8 cellular contexts compared by ENCODE assay signal in the genomic region with DNA sequence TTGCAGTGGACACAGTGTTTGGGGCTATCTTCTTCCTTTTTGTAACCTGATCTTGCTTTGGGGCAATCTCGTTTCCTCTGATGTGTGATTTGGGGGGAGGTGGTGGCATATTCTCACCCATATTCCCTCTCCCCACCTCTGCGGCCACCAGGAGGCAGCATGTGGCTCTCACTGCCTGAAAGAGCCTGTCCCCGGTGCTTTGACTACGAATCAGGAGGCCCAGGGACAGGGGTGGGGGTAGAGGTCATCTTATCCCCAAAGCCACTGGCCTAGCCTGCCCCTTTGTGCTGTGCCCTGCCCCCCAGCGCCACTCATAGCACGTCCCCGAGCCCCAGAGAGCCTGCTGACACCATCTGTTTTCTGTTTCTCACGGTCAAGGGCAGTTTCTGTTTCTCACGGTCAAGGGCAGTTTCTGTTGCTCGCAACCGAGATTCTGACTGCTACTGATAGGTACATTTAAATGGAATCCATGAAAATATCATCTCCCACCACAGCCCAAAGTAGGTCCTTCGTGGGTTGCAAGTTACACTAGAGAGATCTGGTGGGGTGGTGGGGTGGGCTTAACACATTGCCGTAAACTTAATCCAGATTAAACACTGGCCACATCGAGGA. TPM values are rescaled to one million over a fixed set of nuclear protein-coding genes. Genes with fewer than 3 reads are reported as not detected.
DNase-seq lines count a peak whose midpoint lies in the region; ATAC-seq and TF ChIP-seq lines count a peak whose summit lies in the region.

No MANE protein-coding gene starts in this region.

- TF ChIP-seq POLR2A in tibial nerve (IDR thresholded peaks at IDR 0.05) = no peak

- H3K4me1 ChIP-seq in Karpas-422 (ENCODE audit: low read length) = peaks cover 16% of the 10 kb centered on the region
- peaks cover 0 to 22% (median 4%) of the 10 kb centered on the region in 4 donors for H3K4me1 ChIP-seq in tibial nerve

- H3K9me3 Mint-ChIP-seq in activated CD4-positive, alpha-beta T cell treated with anti-CD3 and anti-CD28 coated beads, Interleukin-2, amount 10 ng/mL, durations not matched to agents 7 days and 5 days = no peaks in the 10 kb centered on the region
- H3K9me3 Mint-ChIP-seq in effector memory CD8-positive, alpha-beta T cell = no peaks in the 10 kb centered on the region
- H3K9me3 Mint-ChIP-seq in natural killer cell = no peaks in the 10 kb centered on the region

- peaks cover 7% of the 10 kb centered on the region for H3K4me1 Mint-ChIP-seq in activated CD4-positive, alpha-beta T cell treated with anti-CD3 and anti-CD28 coated beads, Interleukin-2, amount 10 ng/mL, durations not matched to agents 7 days and 5 days
- H3K4me1 Mint-ChIP-seq in effector memory CD8-positive, alpha-beta T cell (ENCODE audit: low read depth in 2 of 2) = peaks cover 8 to 11% of the 10 kb centered on the region in 2 donors
- H3K4me1 Mint-ChIP-seq in natural killer cell = peaks cover 0 to 5% of the 10 kb centered on the region in 2 donors

- no peak overlapping the region for H3K27ac Mint-ChIP-seq in activated CD4-positive, alpha-beta T cell treated with anti-CD3 and anti-CD28 coated beads, Interleukin-2, amount 10 ng/mL, durations not matched to agents 7 days and 5 days
- H3K27ac Mint-ChIP-seq in effector memory CD8-positive, alpha-beta T cell = no peak overlapping the region
- H3K27ac Mint-ChIP-seq in natural killer cell = peak overlapping the region in 1 of 2 donors; percentile 29

- no peaks in the 10 kb centered on the region for H3K36me3 Mint-ChIP-seq in activated CD4-positive, alpha-beta T cell treated with anti-CD3 and anti-CD28 coated beads, Interleukin-2, amount 10 ng/mL, durations not matched to agents 7 days and 5 days (ENCODE audit: low read depth)
- no peaks in the 10 kb centered on the region for H3K36me3 Mint-ChIP-seq in effector memory CD8-positive, alpha-beta T cell (ENCODE audit: insufficient read depth)
- no peaks in the 10 kb centered on the region for H3K36me3 Mint-ChIP-seq in natural killer cell

- H3K27me3 ChIP-seq in Karpas-422 (ENCODE audit: low read length) (no peaks in the 10 kb centered on the region), tibial nerve (no peaks in the 10 kb centered on the region)

- H3K9me2 ChIP-seq in Karpas-422 (replicated peaks; ENCODE audit: insufficient read depth, low read length) = no peaks in the 10 kb centered on the region

- CTCF ChIA-PET in activated CD4-positive, alpha-beta T cell treated with anti-CD3 and anti-CD28 coated beads, Interleukin-2, amount 10 ng/mL, durations not matched to agents 7 days and 5 days (lab: Charles Lee) = interaction anchor here (0.6 to 0.7 kb wide), 2 partner anchors 31 kb away, joined by 3 to 6 read pairs; no protein-coding TSS in a partner anchor

- no peak for TF ChIP-seq CTCF in natural killer cell (IDR thresholded peaks at IDR 0.05)
- peak in 4 of 5 experiments; percentile 21 to 33 (median 26) for TF ChIP-seq CTCF in tibial nerve (IDR thresholded peaks at IDR 0.05)

- no peaks in the 10 kb centered on the region for H3K27me3 Mint-ChIP-seq in activated CD4-positive, alpha-beta T cell treated with anti-CD3 and anti-CD28 coated beads, Interleukin-2, amount 10 ng/mL, durations not matched to agents 7 days and 5 days
- no peaks in the 10 kb centered on the region for H3K27me3 Mint-ChIP-seq in effector memory CD8-positive, alpha-beta T cell
- H3K27me3 Mint-ChIP-seq in natural killer cell (ENCODE audit: low read depth in 2 of 2) = no peaks in the 10 kb centered on the region

- intact Hi-C loops in natural killer cell (cut with micrococcal nuclease) = loop anchor here (1.0 kb wide), 1 partner anchor 31 kb away; no protein-coding TSS in a partner anchor

- H3K9me3 ChIP-seq in Karpas-422 (ENCODE audit: low read length) (no peaks in the 10 kb centered on the region), tibial nerve (no peaks in the 10 kb centered on the region)

- DNase-seq in AG08395 (ENCODE audit: low spot score) (peak; percentile 13), Karpas-422 (peak; percentile 86), natural killer cell (peak; percentile 20), tibial nerve (ENCODE audit: low spot score in 2 of 2) (peak; percentile 10 to 29)
- peak; percentile 54 for DNase-seq in activated CD4-positive, alpha-beta T cell treated with anti-CD3 and anti-CD28 coated beads, Interleukin-2, amount 10 ng/mL, durations not matched to agents 7 days and 5 days
- peak; percentile 45 to 62 (median 53) for DNase-seq in effector memory CD8-positive, alpha-beta T cell

- POLR2A ChIA-PET in activated CD4-positive, alpha-beta T cell treated with anti-CD3 and anti-CD28 coated beads, Interleukin-2, amount 10 ng/mL, durations not matched to agents 7 days and 5 days (lab: Charles Lee) = no interaction called here

- no peak for TF ChIP-seq EP300 in tibial nerve (IDR thresholded peaks at IDR 0.05)

- 25 to 31% methylated on average over 14 of the region's 14 CpGs for WGBS in tibial nerve, 2 donors

- H2AFZ ChIP-seq in Karpas-422 (ENCODE audit: low read length) = peak overlapping the region; percentile 95

- no peak overlapping the region for H3K27ac ChIP-seq in Karpas-422 (ENCODE audit: low read length)
- peak overlapping the region in 3 of 4 donors; percentile 38 to 63 (median 55) for H3K27ac ChIP-seq in tibial nerve

- H3K79me2 ChIP-seq in Karpas-422 (ENCODE audit: low read length) = no peaks in the 10 kb centered on the region

- no peaks in the 10 kb centered on the region for H4K20me1 ChIP-seq in Karpas-422 (ENCODE audit: insufficient read depth, low read depth, low read length)

- H3K4me3 Mint-ChIP-seq in activated CD4-positive, alpha-beta T cell treated with anti-CD3 and anti-CD28 coated beads, Interleukin-2, amount 10 ng/mL, durations not matched to agents 7 days and 5 days = no peak overlapping the region
- H3K4me3 Mint-ChIP-seq in effector memory CD8-positive, alpha-beta T cell = peak overlapping the region in 1 of 2 donors; percentile 51
- H3K4me3 Mint-ChIP-seq in natural killer cell = no peak overlapping the region

- H3K4me3 ChIP-seq in Karpas-422 (ENCODE audit: low read length) (peak overlapping the region; percentile 45; the same call in 1 of the 2 replicates), tibial nerve (no peak overlapping the region)

- peak overlapping the region; percentile 62 for H3K4me2 ChIP-seq in Karpas-422 (ENCODE audit: low read depth, low read length, poor library complexity, severe bottlenecking)

- peak overlapping the region; percentile 49 for H3K9ac ChIP-seq in Karpas-422 (ENCODE audit: low read length)

- H3K36me3 ChIP-seq in Karpas-422 (ENCODE audit: insufficient read depth, low read length) = no peaks in the 10 kb centered on the region
- no peaks in the 10 kb centered on the region for H3K36me3 ChIP-seq in tibial nerve

- ATAC-seq in GM18867 (IDR thresholded peaks at IDR 0.05; ENCODE audit: unreplicated experiment) (peak; percentile 83), natural killer cell (peak; percentile 51 to 75 (median 68)), GM21825 (IDR thresholded peaks at IDR 0.05; ENCODE audit: unreplicated experiment) (no peak)
- peak; percentile 86 for ATAC-seq in effector memory CD8-positive, alpha-beta T cell (replicated peaks)

RNA-seq across cellular contexts. Expression of a gene that starts 28.2 kb away (rescaled TPM):
- total RNA-seq in Karpas-422 (2014; rRNA removed; shearing (Covaris generic); ENCODE audit: low replicate concordance) = 3.5 and 4.0 TPM in 2 replicates
- 10 to 100 TPM in 1 of 2 experiments, 1 to 10 TPM in 1; 9.8 to 12.0 TPM for total RNA-seq in activated CD4-positive, alpha-beta T cell treated with anti-CD3 and anti-CD28 coated beads, Interleukin-2, amount 10 ng/mL, durations not matched to agents 7 days and 5 days
- total RNA-seq in natural killer cell = 1 to 10 TPM; 6.9 to 7.3 (median 7.2) TPM
- total RNA-seq in tibial nerve = 10 to 100 TPM; 14.1 to 40.9 (median 32.5) TPM

RNA-seq across cellular contexts. Expression of a gene that starts 37.5 kb away (rescaled TPM):
- 0.63 TPM in 1 of 2 replicates, not detected in the other for total RNA-seq in Karpas-422 (2014; rRNA removed; shearing (Covaris generic); ENCODE audit: low replicate concordance)
- not detected for total RNA-seq in activated CD4-positive, alpha-beta T cell treated with anti-CD3 and anti-CD28 coated beads, Interleukin-2, amount 10 ng/mL, durations not matched to agents 7 days and 5 days
- total RNA-seq in natural killer cell (not detected), tibial nerve (not detected)

Comparison
In these comparisons a context has a peak if more than half of its experiments do, and no peak if none do; other contexts are left out.
1. DNase-seq: peak in every context shown above with its lines; median percentile 86 in Karpas-422; 54 in activated CD4-positive, alpha-beta T cell treated with anti-CD3 and anti-CD28 coated beads, Interleukin-2, amount 10 ng/mL, durations not matched to agents 7 days and 5 days; 53 in effector memory CD8-positive, alpha-beta T cell; 20 in natural killer cell; 20 in tibial nerve; 13 in AG08395.